17 cellular contexts compared by ENCODE assay signal in the genomic region with DNA sequence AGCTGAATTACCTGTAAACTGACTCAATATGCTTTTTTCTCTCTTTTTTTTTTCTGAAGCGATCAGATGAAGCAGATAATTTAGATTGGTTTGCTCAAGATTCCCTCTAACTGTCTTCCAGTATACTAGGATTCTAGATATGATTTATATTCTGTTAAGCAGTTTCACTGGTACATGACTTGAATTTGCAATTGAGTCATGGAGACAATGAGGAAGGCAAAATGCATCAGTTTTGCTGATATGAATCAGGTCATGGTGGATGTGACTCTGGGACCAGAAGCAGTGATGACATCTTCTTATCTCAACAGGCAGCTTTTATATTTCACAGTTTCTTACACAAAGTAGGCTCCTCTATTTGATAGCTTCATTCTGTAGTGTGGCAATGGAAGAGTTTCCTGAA.
DNase-seq lines count a peak whose midpoint lies in the region; ATAC-seq and TF ChIP-seq lines count a peak whose summit lies in the region.
"Had no signal": no experiment of that assay in that cellular context is flagged by ENCODE, and none has a peak within 500 bp of the region (broad histone marks: within the 10 kb centered on the region; RNA-seq: fewer than 3 reads in every experiment).

No MANE protein-coding gene starts in this region.

- peaks cover 6% of the 10 kb centered on the region for H3K36me3 Mint-ChIP-seq in osteocyte (ENCODE audit: unreplicated experiment)
- H3K36me3 Mint-ChIP-seq: CD8-positive, alpha-beta T cell had no signal

- H3K27me3 ChIP-seq in BE2C, result no peaks in the 10 kb centered on the region
- H3K27me3 ChIP-seq: BLaER1 treated with 17β-estradiol and CSF1 and Interleukin-3, amounts not matched to agents 10 nM and 100 nM had no signal

- no peak overlapping the region for H3K4me3 ChIP-seq in BE2C (ENCODE audit: low read depth, low read length)
- H3K4me3 ChIP-seq: BLaER1 treated with 17β-estradiol and CSF1 and Interleukin-3, amounts not matched to agents 10 nM and 100 nM had no signal

- peak overlapping the region; percentile 12 for H3K27ac Mint-ChIP-seq in osteocyte (ENCODE audit: unreplicated experiment)
- H3K27ac Mint-ChIP-seq: CD8-positive, alpha-beta T cell; HFFc6 had no signal

- no peaks in the 10 kb centered on the region for H3K27me3 Mint-ChIP-seq in osteocyte (ENCODE audit: unreplicated experiment)

- no peaks in the 10 kb centered on the region for H3K9me3 ChIP-seq in BE2C

- peak; percentile 24 for DNase-seq in BE2C
- peak; percentile 91 for DNase-seq in SK-N-DZ (ENCODE audit: low spot score)
- DNase-seq in erythroblast (lab: John Stamatoyannopoulos, UW), result peak; percentile 51 to 76
- DNase-seq in osteocyte (ENCODE audit: extremely low spot score, unreplicated experiment), result no peak
- DNase-seq in OCI-M2 (lab: John Stamatoyannopoulos, UW; ENCODE audit: unreplicated experiment), result no peak
- DNase-seq: 8988T; Calu3; CD8-positive, alpha-beta T cell; DMS79 treated with DMSO at 0.1 percent for 48 hours; GF-D8; GOT3; H7; HFFc6 had no signal

- TF ChIP-seq POLR2A in erythroblast (IDR thresholded peaks at IDR 0.05; ENCODE audit: low read length), result no peak

- peaks cover 20% of the 10 kb centered on the region for H3K4me1 ChIP-seq in BE2C
- H3K4me1 ChIP-seq: BLaER1 treated with 17β-estradiol and CSF1 and Interleukin-3, amounts not matched to agents 10 nM and 100 nM had no signal

- H3K4me3 Mint-ChIP-seq in osteocyte (ENCODE audit: unreplicated experiment), result no peak overlapping the region
- H3K4me3 Mint-ChIP-seq: CD8-positive, alpha-beta T cell; HFFc6 had no signal

- no peaks in the 10 kb centered on the region for H3K36me3 ChIP-seq in BE2C
- H3K36me3 ChIP-seq: BLaER1 treated with 17β-estradiol and CSF1 and Interleukin-3, amounts not matched to agents 10 nM and 100 nM had no signal

- TF ChIP-seq CTCF in BE2C (IDR thresholded peaks at IDR 0.05; ENCODE audit: low read depth, low read length), result no peak
- no peak for TF ChIP-seq CTCF in osteocyte (IDR thresholded peaks at IDR 0.05)

- peaks cover 17% of the 10 kb centered on the region for H3K9me3 Mint-ChIP-seq in osteocyte (ENCODE audit: unreplicated experiment)
- H3K9me3 Mint-ChIP-seq: HFFc6 had no signal

- H3K4me1 Mint-ChIP-seq in osteocyte (ENCODE audit: unreplicated experiment), result peaks cover 40% of the 10 kb centered on the region

- ATAC-seq in HG03342 (IDR thresholded peaks at IDR 0.05; ENCODE audit: unreplicated experiment) (no peak), HG02642 (IDR thresholded peaks at IDR 0.05; ENCODE audit: poor library complexity, unreplicated experiment) (no peak)
- ATAC-seq: CD8-positive, alpha-beta T cell; HCT116 had no signal

Comparison
In these comparisons a context has a peak if more than half of its experiments do, and no peak if none do; other contexts are left out.
1. DNase-seq: peak in BE2C (single experiment), SK-N-DZ (single experiment) and erythroblast (2 of 2); none in osteocyte (single experiment) and OCI-M2 (single experiment).